ENCODE assay signal across 25 cellular contexts in the genomic region with DNA sequence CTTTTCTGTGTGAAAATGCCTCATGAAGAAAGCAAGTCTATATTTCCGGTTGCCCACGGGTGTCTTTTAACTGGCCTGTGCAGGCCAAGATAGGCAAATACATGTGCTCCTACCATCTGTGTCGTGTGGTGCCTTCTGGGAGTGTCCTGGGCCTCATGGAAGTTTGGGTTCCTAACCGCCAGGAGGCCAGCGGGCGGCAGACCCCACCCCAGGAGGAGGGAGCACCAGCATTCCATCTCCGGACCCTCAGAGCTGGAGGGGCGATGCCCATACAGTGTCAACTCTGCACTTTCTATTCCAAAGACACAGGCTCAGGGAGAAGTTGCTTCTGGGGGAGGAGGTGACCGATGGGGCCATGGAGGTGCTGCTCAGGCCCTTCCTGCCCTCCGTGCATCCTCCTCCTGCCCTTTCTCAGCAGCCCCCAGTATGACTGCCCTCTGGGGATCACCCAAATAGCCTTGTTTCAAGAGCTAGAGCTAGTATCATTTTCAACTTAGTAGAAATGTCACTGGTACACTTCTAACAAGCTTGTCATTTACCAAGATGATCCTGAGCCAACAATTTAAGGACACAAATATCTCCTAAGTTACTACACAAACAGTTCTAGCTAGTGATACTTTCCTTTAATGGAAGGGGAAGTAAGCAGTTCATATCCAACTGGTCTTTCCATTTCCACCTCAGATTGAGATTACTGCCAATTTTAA.
"Had no signal": no experiment of that assay in that cellular context is flagged by ENCODE, and none has a peak within 500 bp of the region (broad histone marks: within the 10 kb centered on the region; RNA-seq: fewer than 3 reads in every experiment).

No MANE protein-coding gene starts in this region.

- ATAC-seq: activated CD4-positive, CD25-positive, alpha-beta regulatory T cell treated with anti-CD3 and anti-CD28 coated beads, Interleukin-2, amount 50 U/mL, for 24 hours; activated naive CD8-positive, alpha-beta T cell treated with anti-CD3 and anti-CD28 coated beads, Interleukin-2, amount 50 U/mL, for 24 hours; foreskin keratinocyte; left lobe of liver; psoas muscle had no signal

- H2AFZ ChIP-seq: hepatocyte, parathyroid adenoma had no signal

- DNase-seq: activated CD4-positive, alpha-beta memory T cell treated with anti-CD3 and anti-CD28 coated beads for 36 hours; activated CD4-positive, alpha-beta T cell treated with anti-CD3 and anti-CD28 coated beads for 48 hours; activated naive CD8-positive, alpha-beta T cell treated with anti-CD3 and anti-CD28 coated beads, Interleukin-2, amount 50 U/mL, for 24 hours; activated T-cell treated with anti-CD3 and anti-CD28 coated beads, Interleukin-2, amount 50 U/mL, for 48 hours; amygdala; central memory CD4-positive, alpha-beta T cell; effector CD4-positive, alpha-beta T cell; foreskin keratinocyte; naive B cell; nephron progenitor cell; nucleus accumbens; psoas muscle; spleen; stimulated activated naive CD4-positive, alpha-beta T cell; SW 1271; T-helper 9 cell; transverse colon; WERI-Rb-1 had no signal

- FAIRE-seq: TTC549 had no signal

- H3K4me2 ChIP-seq: hepatocyte had no signal

- H3K4me1 ChIP-seq: foreskin keratinocyte, parathyroid adenoma, psoas muscle, suprapubic skin had no signal

- H3K27me3 ChIP-seq: esophagus muscularis mucosa, foreskin keratinocyte, hepatocyte, spleen, suprapubic skin, transverse colon had no signal

- H3K4me3 ChIP-seq: esophagus muscularis mucosa, hepatocyte, psoas muscle, spleen, suprapubic skin, transverse colon had no signal

- H3K9me3 ChIP-seq: esophagus muscularis mucosa, psoas muscle, spleen, suprapubic skin, transverse colon had no signal

- H3K9ac ChIP-seq: parathyroid adenoma had no signal

- H3K27ac ChIP-seq: esophagus muscularis mucosa, foreskin keratinocyte, hepatocyte, parathyroid adenoma, psoas muscle, spleen, suprapubic skin, transverse colon, WERI-Rb-1 had no signal

- H3K36me3 ChIP-seq: suprapubic skin, transverse colon, WERI-Rb-1 had no signal
